ENCODE assay signal across 1 cellular context in genomic region chr4:113762061-113762850, GRCh38.
TF ChIP-seq lines count a peak whose summit lies in the region.

No MANE protein-coding gene starts in this region.

TF ChIP-seq in HepG2, 621 proteins besides CTCF, POLR2A, EP300 and RAD21 (continued from another document and continues in another):
- TF ChIP-seq ZHX2 (IDR thresholded peaks at IDR 0.05; ENCODE audit: low read depth) (no peak), ZHX2 (CRISPR knock-in tag; IDR thresholded peaks at IDR 0.05; ENCODE audit: borderline replicate concordance) (no peak), JDP2 (CRISPR knock-in tag; IDR thresholded peaks at IDR 0.05; ENCODE audit: borderline replicate concordance) (no peak), ZNF598 (CRISPR knock-in tag; IDR thresholded peaks at IDR 0.05; ENCODE audit: borderline replicate concordance) (no peak), ZNF644 (CRISPR knock-in tag; IDR thresholded peaks at IDR 0.05; ENCODE audit: low read depth) (peak; percentile 27; the same call in 1 of the 2 replicates), THAP11 (CRISPR knock-in tag; IDR thresholded peaks at IDR 0.05) (peak; percentile 78), HMGA1 (CRISPR knock-in tag; conservative IDR thresholded peaks at IDR 0.05) (no peak), MTERF4 (CRISPR knock-in tag; IDR thresholded peaks at IDR 0.05) (no peak; the same call in none of the 2 replicates), ZFYVE20 (CRISPR knock-in tag; IDR thresholded peaks at IDR 0.05; ENCODE audit: borderline replicate concordance, low read depth) (no peak), NR2F6 (IDR thresholded peaks at IDR 0.05) (0 out of 2 replicates have a peak, but pooled peaks have one; percentile 20), NR2F6 (CRISPR knock-in tag; IDR thresholded peaks at IDR 0.05) (peak; percentile 54; the same call in 1 of the 2 replicates), GFI1 (CRISPR knock-in tag; IDR thresholded peaks at IDR 0.05; ENCODE audit: borderline replicate concordance) (no peak; the same call in 1 of the 2 replicates), HHEX (CRISPR knock-in tag; IDR thresholded peaks at IDR 0.05) (peak; percentile 9; the same call in 1 of the 2 replicates), ZNF619 (CRISPR knock-in tag; IDR thresholded peaks at IDR 0.05) (no peak), ZNF672 (CRISPR knock-in tag; IDR thresholded peaks at IDR 0.05) (peak; percentile 49; the same call in 1 of the 2 replicates), CHD2 (IDR thresholded peaks at IDR 0.05; ENCODE audit: low read depth, low read length) (peak; percentile 93), GZF1 (CRISPR knock-in tag; IDR thresholded peaks at IDR 0.05) (peak; percentile 43; the same call in 1 of the 2 replicates), CBX1 (IDR thresholded peaks at IDR 0.05; ENCODE audit: low read depth) (peak; percentile 79), HNRNPUL1 (IDR thresholded peaks at IDR 0.05; ENCODE audit: low read depth, low read length) (no peak), GATAD2A (CRISPR knock-in tag; IDR thresholded peaks at IDR 0.05) (peak; percentile 75), ZNF563 (CRISPR knock-in tag; IDR thresholded peaks at IDR 0.05) (peak; percentile 67), ZBTB7B (CRISPR knock-in tag; IDR thresholded peaks at IDR 0.05) (0 out of 2 replicates have a peak, but pooled peaks have one; percentile 24), NONO (IDR thresholded peaks at IDR 0.05) (no peak), NONO (CRISPR knock-in tag; conservative IDR thresholded peaks at IDR 0.05) (peak; percentile 59), ZBTB38 (CRISPR knock-in tag; IDR thresholded peaks at IDR 0.05) (0 out of 2 replicates have a peak, but pooled peaks have one; percentile 40), MLLT10 (CRISPR knock-in tag; IDR thresholded peaks at IDR 0.05) (no peak), ZNF83 (CRISPR knock-in tag; IDR thresholded peaks at IDR 0.05; ENCODE audit: borderline replicate concordance) (no peak), ZMYM4 (CRISPR knock-in tag; IDR thresholded peaks at IDR 0.05) (peak; percentile 99), NFATC3 (CRISPR knock-in tag; IDR thresholded peaks at IDR 0.05) (no peak), SETDB1 (CRISPR knock-in tag; IDR thresholded peaks at IDR 0.05; ENCODE audit: borderline replicate concordance) (no peak), IRF1 (CRISPR knock-in tag; IDR thresholded peaks at IDR 0.05; ENCODE audit: low read depth) (0 out of 2 replicates have a peak, but pooled peaks have one; percentile 50), PTBP1 (IDR thresholded peaks at IDR 0.05; ENCODE audit: low read depth, low read length, poor library complexity, severe bottlenecking) (no peak), MXI1 (IDR thresholded peaks at IDR 0.05; ENCODE audit: borderline replicate concordance, low read depth, low read length) (peak; percentile 60; the same call in 2 of the 3 replicates), ZBTB20 (CRISPR knock-in tag; IDR thresholded peaks at IDR 0.05; ENCODE audit: borderline replicate concordance, low read depth) (peak; percentile 50; the same call in 1 of the 2 replicates), KMT2A (CRISPR knock-in tag; IDR thresholded peaks at IDR 0.05) (peak; percentile 76; the same call in 1 of the 2 replicates), ZIK1 (CRISPR knock-in tag; IDR thresholded peaks at IDR 0.05; ENCODE audit: borderline replicate concordance, low read depth) (0 out of 2 replicates have a peak, but pooled peaks have one; percentile 38), KAT7 (CRISPR knock-in tag; IDR thresholded peaks at IDR 0.05; ENCODE audit: borderline replicate concordance) (peak; percentile 8; the same call in 1 of the 2 replicates), HNRNPLL (IDR thresholded peaks at IDR 0.05; ENCODE audit: low read depth, low read length, poor library complexity, severe bottlenecking) (peak; percentile 17), MAX (IDR thresholded peaks at IDR 0.05) (peak; percentile 56), FOXK1 (CRISPR knock-in tag; IDR thresholded peaks at IDR 0.05; ENCODE audit: borderline replicate concordance, low read depth) (peak; percentile 43; the same call in 1 of the 2 replicates), ZNF207 (IDR thresholded peaks at IDR 0.05; ENCODE audit: borderline replicate concordance) (no peak), ZNF333 (CRISPR knock-in tag; IDR thresholded peaks at IDR 0.05; ENCODE audit: borderline replicate concordance) (peak; percentile 74)
- TF ChIP-seq, protein P1, sequence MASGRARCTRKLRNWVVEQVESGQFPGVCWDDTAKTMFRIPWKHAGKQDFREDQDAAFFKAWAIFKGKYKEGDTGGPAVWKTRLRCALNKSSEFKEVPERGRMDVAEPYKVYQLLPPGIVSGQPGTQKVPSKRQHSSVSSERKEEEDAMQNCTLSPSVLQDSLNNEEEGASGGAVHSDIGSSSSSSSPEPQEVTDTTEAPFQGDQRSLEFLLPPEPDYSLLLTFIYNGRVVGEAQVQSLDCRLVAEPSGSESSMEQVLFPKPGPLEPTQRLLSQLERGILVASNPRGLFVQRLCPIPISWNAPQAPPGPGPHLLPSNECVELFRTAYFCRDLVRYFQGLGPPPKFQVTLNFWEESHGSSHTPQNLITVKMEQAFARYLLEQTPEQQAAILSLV (CRISPR knock-in tag; IDR thresholded peaks at IDR 0.05; ENCODE audit: borderline replicate concordance), result peak; percentile 54; the same call in 1 of the 2 replicates
- TF ChIP-seq, protein P2, sequence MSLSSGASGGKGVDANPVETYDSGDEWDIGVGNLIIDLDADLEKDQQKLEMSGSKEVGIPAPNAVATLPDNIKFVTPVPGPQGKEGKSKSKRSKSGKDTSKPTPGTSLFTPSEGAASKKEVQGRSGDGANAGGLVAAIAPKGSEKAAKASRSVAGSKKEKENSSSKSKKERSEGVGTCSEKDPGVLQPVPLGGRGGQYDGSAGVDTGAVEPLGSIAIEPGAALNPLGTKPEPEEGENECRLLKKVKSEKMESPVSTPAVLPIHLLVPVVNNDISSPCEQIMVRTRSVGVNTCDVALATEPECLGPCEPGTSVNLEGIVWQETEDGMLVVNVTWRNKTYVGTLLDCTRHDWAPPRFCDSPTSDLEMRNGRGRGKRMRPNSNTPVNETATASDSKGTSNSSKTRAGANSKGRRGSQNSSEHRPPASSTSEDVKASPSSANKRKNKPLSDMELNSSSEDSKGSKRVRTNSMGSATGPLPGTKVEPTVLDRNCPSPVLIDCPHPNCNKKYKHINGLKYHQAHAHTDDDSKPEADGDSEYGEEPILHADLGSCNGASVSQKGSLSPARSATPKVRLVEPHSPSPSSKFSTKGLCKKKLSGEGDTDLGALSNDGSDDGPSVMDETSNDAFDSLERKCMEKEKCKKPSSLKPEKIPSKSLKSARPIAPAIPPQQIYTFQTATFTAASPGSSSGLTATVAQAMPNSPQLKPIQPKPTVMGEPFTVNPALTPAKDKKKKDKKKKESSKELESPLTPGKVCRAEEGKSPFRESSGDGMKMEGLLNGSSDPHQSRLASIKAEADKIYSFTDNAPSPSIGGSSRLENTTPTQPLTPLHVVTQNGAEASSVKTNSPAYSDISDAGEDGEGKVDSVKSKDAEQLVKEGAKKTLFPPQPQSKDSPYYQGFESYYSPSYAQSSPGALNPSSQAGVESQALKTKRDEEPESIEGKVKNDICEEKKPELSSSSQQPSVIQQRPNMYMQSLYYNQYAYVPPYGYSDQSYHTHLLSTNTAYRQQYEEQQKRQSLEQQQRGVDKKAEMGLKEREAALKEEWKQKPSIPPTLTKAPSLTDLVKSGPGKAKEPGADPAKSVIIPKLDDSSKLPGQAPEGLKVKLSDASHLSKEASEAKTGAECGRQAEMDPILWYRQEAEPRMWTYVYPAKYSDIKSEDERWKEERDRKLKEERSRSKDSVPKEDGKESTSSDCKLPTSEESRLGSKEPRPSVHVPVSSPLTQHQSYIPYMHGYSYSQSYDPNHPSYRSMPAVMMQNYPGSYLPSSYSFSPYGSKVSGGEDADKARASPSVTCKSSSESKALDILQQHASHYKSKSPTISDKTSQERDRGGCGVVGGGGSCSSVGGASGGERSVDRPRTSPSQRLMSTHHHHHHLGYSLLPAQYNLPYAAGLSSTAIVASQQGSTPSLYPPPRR (CRISPR knock-in tag; IDR thresholded peaks at IDR 0.05; ENCODE audit: borderline replicate concordance), result 0 out of 2 replicates have a peak, but pooled peaks have one; percentile 10
- TF ChIP-seq, protein P3, sequence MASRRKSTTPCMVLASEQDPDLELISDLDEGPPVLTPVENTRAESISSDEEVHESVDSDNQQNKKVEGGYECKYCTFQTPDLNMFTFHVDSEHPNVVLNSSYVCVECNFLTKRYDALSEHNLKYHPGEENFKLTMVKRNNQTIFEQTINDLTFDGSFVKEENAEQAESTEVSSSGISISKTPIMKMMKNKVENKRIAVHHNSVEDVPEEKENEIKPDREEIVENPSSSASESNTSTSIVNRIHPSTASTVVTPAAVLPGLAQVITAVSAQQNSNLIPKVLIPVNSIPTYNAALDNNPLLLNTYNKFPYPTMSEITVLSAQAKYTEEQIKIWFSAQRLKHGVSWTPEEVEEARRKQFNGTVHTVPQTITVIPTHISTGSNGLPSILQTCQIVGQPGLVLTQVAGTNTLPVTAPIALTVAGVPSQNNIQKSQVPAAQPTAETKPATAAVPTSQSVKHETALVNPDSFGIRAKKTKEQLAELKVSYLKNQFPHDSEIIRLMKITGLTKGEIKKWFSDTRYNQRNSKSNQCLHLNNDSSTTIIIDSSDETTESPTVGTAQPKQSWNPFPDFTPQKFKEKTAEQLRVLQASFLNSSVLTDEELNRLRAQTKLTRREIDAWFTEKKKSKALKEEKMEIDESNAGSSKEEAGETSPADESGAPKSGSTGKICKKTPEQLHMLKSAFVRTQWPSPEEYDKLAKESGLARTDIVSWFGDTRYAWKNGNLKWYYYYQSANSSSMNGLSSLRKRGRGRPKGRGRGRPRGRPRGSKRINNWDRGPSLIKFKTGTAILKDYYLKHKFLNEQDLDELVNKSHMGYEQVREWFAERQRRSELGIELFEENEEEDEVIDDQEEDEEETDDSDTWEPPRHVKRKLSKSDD (CRISPR knock-in tag; IDR thresholded peaks at IDR 0.05; ENCODE audit: low read depth), result peak; percentile 48; the same call in 1 of the 2 replicates
- TF ChIP-seq, protein P4, sequence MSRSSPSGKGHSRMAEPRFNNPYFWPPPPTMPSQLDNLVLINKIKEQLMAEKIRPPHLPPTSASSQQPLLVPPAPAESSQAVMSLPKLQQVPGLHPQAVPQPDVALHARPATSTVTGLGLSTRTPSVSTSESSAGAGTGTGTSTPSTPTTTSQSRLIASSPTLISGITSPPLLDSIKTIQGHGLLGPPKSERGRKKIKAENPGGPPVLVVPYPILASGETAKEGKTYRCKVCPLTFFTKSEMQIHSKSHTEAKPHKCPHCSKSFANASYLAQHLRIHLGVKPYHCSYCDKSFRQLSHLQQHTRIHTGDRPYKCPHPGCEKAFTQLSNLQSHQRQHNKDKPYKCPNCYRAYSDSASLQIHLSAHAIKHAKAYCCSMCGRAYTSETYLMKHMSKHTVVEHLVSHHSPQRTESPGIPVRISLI (CRISPR knock-in tag; IDR thresholded peaks at IDR 0.05; ENCODE audit: borderline replicate concordance), result peak; percentile 74
